Comparison of ENCODE assay signal across 10 cellular contexts in the genomic region with DNA sequence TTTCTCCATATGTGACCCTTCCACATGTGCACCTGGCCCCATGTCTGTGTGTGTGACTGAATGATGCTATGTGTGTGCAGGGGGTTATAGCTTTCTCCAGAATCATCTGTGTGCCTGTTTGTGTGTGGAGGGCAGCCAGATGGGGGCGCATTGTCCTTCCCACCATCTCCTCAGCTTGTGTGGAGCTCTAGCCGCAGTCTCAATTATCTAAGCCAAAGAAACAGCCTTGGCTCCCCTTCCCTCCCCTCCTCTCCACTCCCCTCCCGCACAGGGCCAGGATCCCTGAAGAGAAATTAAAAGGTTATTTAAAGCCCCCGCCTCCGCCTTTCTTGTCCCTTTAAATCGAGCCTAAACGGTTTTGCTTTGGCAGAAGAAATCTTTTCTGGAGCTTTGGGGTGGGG. TPM values are rescaled to one million over a fixed set of nuclear protein-coding genes. Genes with fewer than 3 reads are reported as not detected.
DNase-seq lines count a peak whose midpoint lies in the region; ATAC-seq and TF ChIP-seq lines count a peak whose summit lies in the region.
"Had no signal": no experiment of that assay in that cellular context is flagged by ENCODE, and none has a peak within 500 bp of the region (broad histone marks: within the 10 kb centered on the region; RNA-seq: fewer than 3 reads in every experiment).

No MANE protein-coding gene starts in this region.

- WGBS in testis, 2 donors: 34 to 38% methylated on average over 7 of the region's 7 CpGs

- in situ Hi-C loops in G401 (cut with HindIII; ENCODE audit: low sequenced_read_pairs): loop anchor here (5.0 kb wide), 1 partner anchor 34 kb away; no protein-coding TSS in a partner anchor
- in situ Hi-C loops in KBM-7 (cut with MboI; ENCODE audit: low pct_unique_long_range_greater_than_20kb, low sequenced_read_pairs): no loop called here

- H3K4me3 ChIP-seq in testis: no peak overlapping the region

- CTCF ChIA-PET in WTC11 (lab: Charles Lee): interaction anchor here (0.6 to 6.6 kb wide), 33 partner anchors 8 to 705 kb away, joined by 3 to 201 read pairs (median 6); a partner anchor contains a TSS

- DNase-seq in G401 (ENCODE audit: low spot score): peak; percentile 17
- DNase-seq in KBM-7: peak; percentile 54
- DNase-seq in WTC11 (ENCODE audit: low spot score): peak; percentile 71
- peak; percentile 16 to 29 for DNase-seq in lung microvascular endothelial cell (ENCODE audit: low read depth in 2 of 2)
- no peak for DNase-seq in testis
- DNase-seq: activated effector memory CD4-positive, alpha-beta T cell treated with anti-CD3 and anti-CD28 coated beads, Interleukin-2, amount 50 U/mL, for 16 hours; head of caudate nucleus had no signal

- intact Hi-C loops in testis (cut with DNase I; ENCODE audit: low total_unique reads): no loop called here

- H3K27me3 ChIP-seq in testis: no peaks in the 10 kb centered on the region

- H3K9me3 Mint-ChIP-seq in WTC11: no peaks in the 10 kb centered on the region

- TF ChIP-seq POLR2A in testis (IDR thresholded peaks at IDR 0.05): no peak

- ATAC-seq in WTC11 (peak; percentile 16), GM21576 (IDR thresholded peaks at IDR 0.05; ENCODE audit: unreplicated experiment) (no peak), HG02588 (IDR thresholded peaks at IDR 0.05; ENCODE audit: unreplicated experiment) (no peak)
- ATAC-seq: Right ventricle myocardium inferior had no signal

- H3K27ac ChIP-seq in testis: no peak overlapping the region

- H3K27me3 Mint-ChIP-seq in WTC11 (ENCODE audit: low read depth): peaks cover 99% of the 10 kb centered on the region

- POLR2A ChIA-PET in WTC11 (lab: Charles Lee): interaction anchor here (1.1 to 1.6 kb wide), 3 partner anchors 39 to 43 kb away, joined by 3 to 10 read pairs (median 4); no protein-coding TSS in a partner anchor

- peaks cover 10% of the 10 kb centered on the region for H3K4me1 ChIP-seq in testis

- TF ChIP-seq CTCF in WTC11 (IDR thresholded peaks at IDR 0.05) (no peak), testis (IDR thresholded peaks at IDR 0.05) (no peak)

- H3K36me3 Mint-ChIP-seq in WTC11: peaks cover 2% of the 10 kb centered on the region; the same call in 1 of the 2 replicates

- H3K36me3 ChIP-seq in testis (ENCODE audit: low read depth, missing control alignments): no peaks in the 10 kb centered on the region

- no peak overlapping the region; the same call in 1 of the 2 replicates for H3K4me3 Mint-ChIP-seq in WTC11

- H3K9me3 ChIP-seq in testis: no peaks in the 10 kb centered on the region

- no peak overlapping the region for H3K27ac Mint-ChIP-seq in WTC11

- peaks cover 48% of the 10 kb centered on the region for H3K4me1 Mint-ChIP-seq in WTC11

TF ChIP-seq in WTC11, 78 proteins besides CTCF, POLR2A, EP300 and RAD21:
- TF ChIP-seq FOXK1 (CRISPR knock-in tag; IDR thresholded peaks at IDR 0.05) (no peak), ETV6 (CRISPR knock-in tag; IDR thresholded peaks at IDR 0.05) (no peak), ZNF671 (CRISPR knock-in tag; IDR thresholded peaks at IDR 0.05) (no peak), CREM (CRISPR knock-in tag; IDR thresholded peaks at IDR 0.05) (no peak), NR3C1 (CRISPR knock-in tag; conservative IDR thresholded peaks at IDR 0.05; ENCODE audit: low read depth) (no peak), TCF7 (CRISPR knock-in tag; IDR thresholded peaks at IDR 0.05; ENCODE audit: low read depth) (no peak), CREB1 (CRISPR knock-in tag; IDR thresholded peaks at IDR 0.05) (no peak)
- TF ChIP-seq, protein P1, sequence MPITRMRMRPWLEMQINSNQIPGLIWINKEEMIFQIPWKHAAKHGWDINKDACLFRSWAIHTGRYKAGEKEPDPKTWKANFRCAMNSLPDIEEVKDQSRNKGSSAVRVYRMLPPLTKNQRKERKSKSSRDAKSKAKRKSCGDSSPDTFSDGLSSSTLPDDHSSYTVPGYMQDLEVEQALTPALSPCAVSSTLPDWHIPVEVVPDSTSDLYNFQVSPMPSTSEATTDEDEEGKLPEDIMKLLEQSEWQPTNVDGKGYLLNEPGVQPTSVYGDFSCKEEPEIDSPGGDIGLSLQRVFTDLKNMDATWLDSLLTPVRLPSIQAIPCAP (CRISPR knock-in tag; IDR thresholded peaks at IDR 0.05): no peak
- TF ChIP-seq, protein P2, sequence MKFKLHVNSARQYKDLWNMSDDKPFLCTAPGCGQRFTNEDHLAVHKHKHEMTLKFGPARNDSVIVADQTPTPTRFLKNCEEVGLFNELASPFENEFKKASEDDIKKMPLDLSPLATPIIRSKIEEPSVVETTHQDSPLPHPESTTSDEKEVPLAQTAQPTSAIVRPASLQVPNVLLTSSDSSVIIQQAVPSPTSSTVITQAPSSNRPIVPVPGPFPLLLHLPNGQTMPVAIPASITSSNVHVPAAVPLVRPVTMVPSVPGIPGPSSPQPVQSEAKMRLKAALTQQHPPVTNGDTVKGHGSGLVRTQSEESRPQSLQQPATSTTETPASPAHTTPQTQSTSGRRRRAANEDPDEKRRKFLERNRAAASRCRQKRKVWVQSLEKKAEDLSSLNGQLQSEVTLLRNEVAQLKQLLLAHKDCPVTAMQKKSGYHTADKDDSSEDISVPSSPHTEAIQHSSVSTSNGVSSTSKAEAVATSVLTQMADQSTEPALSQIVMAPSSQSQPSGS (CRISPR knock-in tag; IDR thresholded peaks at IDR 0.05; ENCODE audit: borderline replicate concordance, low read depth): no peak
TF ChIP-seq in WTC11: peak in this region for 0.

RNA-seq across cellular contexts. Expression of a gene that starts 1.8 kb away (rescaled TPM):
- total RNA-seq in G401 (2014; rRNA removed; shearing (Covaris generic)): 0.20 and 1.0 TPM in 2 replicates
- total RNA-seq in WTC11 (2021): 1.7 to 3.7 TPM (median 1.8 TPM) in 3 replicates
- not detected in 2 replicates for total RNA-seq in lung microvascular endothelial cell
- 1 to 10 TPM; 1.7 to 2.0 TPM for total RNA-seq in testis
- polyA plus RNA-seq in testis (ENCODE audit: insufficient read depth, low read depth, low replicate concordance): 1.1 TPM
- total RNA-seq: Right ventricle myocardium inferior had no signal
